9 cellular contexts compared by ENCODE assay signal in genomic region chr9:127187231-127187956, GRCh38.
A peak's percentile ranks its signal among the peaks of the same experiment; 100 is the strongest.
DNase-seq lines count a peak whose midpoint lies in the region; ATAC-seq and TF ChIP-seq lines count a peak whose summit lies in the region.
"Had no signal": no experiment of that assay in that cellular context is flagged by ENCODE, and none has a peak within 500 bp of the region (broad histone marks: within the 10 kb centered on the region; RNA-seq: fewer than 3 reads in every experiment).

No MANE protein-coding gene starts in this region.

- no peak overlapping the region for H2AFZ ChIP-seq in smooth muscle cell (ENCODE audit: low read depth)

- H3K79me2 ChIP-seq in smooth muscle cell (ENCODE audit: low read depth) = no peaks in the 10 kb centered on the region

- no peaks in the 10 kb centered on the region for H3K9me3 ChIP-seq in smooth muscle cell (replicated peaks; ENCODE audit: low read depth)

- intact Hi-C loops in left ventricle myocardium superior (cut with micrococcal nuclease) = no loop called here

- H3K4me3 Mint-ChIP-seq in T-helper 2 cell treated with Interferon-gamma antibody and Interleukin-4, amounts not matched to agents 5 μg/mL and 100 μg/mL, for 36 hours = no peak overlapping the region

- no peaks in the 10 kb centered on the region for H3F3A ChIP-seq in smooth muscle cell (ENCODE audit: low read depth)

- no peak overlapping the region for H3K4me3 ChIP-seq in HFF-Myc (replicated peaks; ENCODE audit: low read depth, low read length)
- H3K4me3 ChIP-seq in smooth muscle cell = no peak overlapping the region

- H3K27me3 ChIP-seq in smooth muscle cell (ENCODE audit: low read depth) = no peaks in the 10 kb centered on the region

- no peaks in the 10 kb centered on the region for H4K20me1 ChIP-seq in smooth muscle cell (ENCODE audit: low read depth)

- H3K27me3 Mint-ChIP-seq in T-helper 2 cell treated with Interferon-gamma antibody and Interleukin-4, amounts not matched to agents 5 μg/mL and 100 μg/mL, for 36 hours (ENCODE audit: low read depth) = peaks cover 21% of the 10 kb centered on the region

- H3K36me3 Mint-ChIP-seq in T-helper 2 cell treated with Interferon-gamma antibody and Interleukin-4, amounts not matched to agents 5 μg/mL and 100 μg/mL, for 36 hours (ENCODE audit: low read depth) = no peaks in the 10 kb centered on the region

- TF ChIP-seq CTCF in HFF-Myc (IDR thresholded peaks at IDR 0.05; ENCODE audit: low read depth, low read length, missing control alignments) (no peak), smooth muscle cell (IDR thresholded peaks at IDR 0.05; ENCODE audit: borderline replicate concordance, insufficient read depth, poor library complexity, severe bottlenecking) (no peak)

- H3K4me2 ChIP-seq in smooth muscle cell = peak overlapping the region; percentile 68

- H3K27ac ChIP-seq in smooth muscle cell (ENCODE audit: low read depth) = peak overlapping the region; percentile 78

- no peaks in the 10 kb centered on the region for H3K9me3 Mint-ChIP-seq in T-helper 2 cell treated with Interferon-gamma antibody and Interleukin-4, amounts not matched to agents 5 μg/mL and 100 μg/mL, for 36 hours

- H3K27ac Mint-ChIP-seq in T-helper 2 cell treated with Interferon-gamma antibody and Interleukin-4, amounts not matched to agents 5 μg/mL and 100 μg/mL, for 36 hours = no peak overlapping the region

- H3K4me1 ChIP-seq in smooth muscle cell (ENCODE audit: low read depth) = peaks cover 3% of the 10 kb centered on the region

- 40% methylated on average over 14 of the region's 14 CpGs for WGBS in smooth muscle cell (ENCODE audit: low lambda C conversion rate)

- peak overlapping the region; percentile 15 for H3K9ac ChIP-seq in smooth muscle cell (ENCODE audit: low read depth)

- no peaks in the 10 kb centered on the region for H3K36me3 ChIP-seq in smooth muscle cell (ENCODE audit: low read depth)

- H3K4me1 Mint-ChIP-seq in T-helper 2 cell treated with Interferon-gamma antibody and Interleukin-4, amounts not matched to agents 5 μg/mL and 100 μg/mL, for 36 hours (ENCODE audit: low read depth) = peaks cover 3% of the 10 kb centered on the region

- peak; percentile 53 for ATAC-seq in left ventricle myocardium superior

- DNase-seq in HFF-Myc (ENCODE audit: extremely low read depth, low read depth) = peak; percentile 96
- peak; percentile 96 for DNase-seq in amniotic stem cell (lab: John Stamatoyannopoulos, UW)
- peak; percentile 54 for DNase-seq in left ventricle myocardium superior
- DNase-seq in smooth muscle cell (lab: John Stamatoyannopoulos, UW; ENCODE audit: unreplicated experiment) = no peak
- DNase-seq in NCI-H2081 treated with DMSO at 0.1 percent for 48 hours (lab: John Stamatoyannopoulos, UW) = no peak
- DNase-seq in T-helper 2 cell treated with Interferon-gamma antibody and Interleukin-4, amounts not matched to agents 5 μg/mL and 100 μg/mL, for 36 hours (ENCODE audit: low spot score) = no peak
- no peak for DNase-seq in SIG-M5 (lab: John Stamatoyannopoulos, UW)
- DNase-seq in D341Med (ENCODE audit: low spot score) = no peak
- DNase-seq: central memory CD4-positive, alpha-beta T cell had no signal

Comparison
In these comparisons a context has a peak if more than half of its experiments do, and no peak if none do; other contexts are left out.
1. DNase-seq: peak in HFF-Myc (single experiment), amniotic stem cell (single experiment) and left ventricle myocardium superior (single experiment); none in smooth muscle cell (single experiment), NCI-H2081 treated with DMSO at 0.1 percent for 48 hours (single experiment), T-helper 2 cell treated with Interferon-gamma antibody and Interleukin-4, amounts not matched to agents 5 μg/mL and 100 μg/mL, for 36 hours (single experiment), SIG-M5 (single experiment) and D341Med (single experiment).